Comparison of ENCODE assay signal across 8 cellular contexts in genomic region chr12:104958009-104958945, GRCh38. TPM values are rescaled to one million over a fixed set of nuclear protein-coding genes. Genes with fewer than 3 reads are reported as not detected.
DNase-seq lines count a peak whose midpoint lies in the region; ATAC-seq and TF ChIP-seq lines count a peak whose summit lies in the region.

Gene SLC41A2, minus strand, starts transcription at chr12:104958290. Its CDS starts 29,763 bp downstream, at chr12:104928527.

- intact Hi-C loops in testis (cut with DNase I; ENCODE audit: low total_unique reads): no loop called here

- 1% methylated on average over 33 of the region's 87 CpGs; no CpG with 5 or more reads in 1 of the 2 donors for WGBS in testis, 2 donors

- no peaks in the 10 kb centered on the region for H3K79me2 ChIP-seq in osteoblast (ENCODE audit: insufficient read depth, low read length)

- no peak for TF ChIP-seq CTCF in osteoblast (IDR thresholded peaks at IDR 0.05; ENCODE audit: extremely low read depth, low read depth, low read length)
- peak in 1 of 3 experiments; percentile 31 for TF ChIP-seq CTCF in testis (IDR thresholded peaks at IDR 0.05)

- peak; percentile 59 for DNase-seq in KBM-7
- DNase-seq in SK-N-DZ (ENCODE audit: low spot score): peak; percentile 58
- peak; percentile 80 for DNase-seq in activated naive CD4-positive, alpha-beta T cell treated with anti-CD3 and anti-CD28 coated beads, Interleukin-2, amount 50 U/mL, for 16 hours
- peak; percentile 96 for DNase-seq in glomerular visceral epithelial cell (ENCODE audit: extremely low spot score)
- peak; percentile 98 for DNase-seq in osteoblast (ENCODE audit: insufficient read length, low spot score, missing footprints)
- peak; percentile 86 for DNase-seq in testis

- H3K4me2 ChIP-seq in osteoblast (ENCODE audit: insufficient read depth, low read length): peak within 1 kb of the TSS; percentile 93

- peak; percentile 73 for ATAC-seq in GM21723 (IDR thresholded peaks at IDR 0.05; ENCODE audit: unreplicated experiment)

- in situ Hi-C loops in KBM-7 (cut with MboI; ENCODE audit: low pct_unique_long_range_greater_than_20kb, low sequenced_read_pairs): no loop called here

- H3K9me3 ChIP-seq in ES-I3 (ENCODE audit: control insufficient read depth, insufficient read depth, low read length) (no peaks in the 10 kb centered on the region), osteoblast (ENCODE audit: low read depth, low read length) (no peaks in the 10 kb centered on the region), testis (no peaks in the 10 kb centered on the region)

- H3K9ac ChIP-seq in ES-I3 (ENCODE audit: low read depth, low read length): peak within 1 kb of the TSS; percentile 81

- H2AFZ ChIP-seq in osteoblast (ENCODE audit: low read length): peak within 1 kb of the TSS; percentile 93

- peaks cover 3% of the 10 kb centered on the region for H3K27me3 ChIP-seq in osteoblast (ENCODE audit: insufficient read depth, low read length)
- no peaks in the 10 kb centered on the region for H3K27me3 ChIP-seq in testis

- H3K36me3 ChIP-seq in ES-I3 (ENCODE audit: insufficient read depth, low read length) (no peaks in the 10 kb centered on the region), osteoblast (ENCODE audit: insufficient read depth, low read length) (no peaks in the 10 kb centered on the region), testis (ENCODE audit: low read depth, missing control alignments) (no peaks in the 10 kb centered on the region)

- peak within 1 kb of the TSS; percentile 89 for H3K4me3 ChIP-seq in osteoblast (ENCODE audit: insufficient read depth, low read length)
- H3K4me3 ChIP-seq in testis: peak within 1 kb of the TSS; percentile 75 to 86

- H3K4me1 ChIP-seq in ES-I3 (ENCODE audit: insufficient read depth, low read length) (peaks cover 13% of the 10 kb centered on the region), osteoblast (ENCODE audit: insufficient read depth, low read length) (peaks cover 28% of the 10 kb centered on the region), testis (peaks cover 15% of the 10 kb centered on the region)

- TF ChIP-seq POLR2A in testis (IDR thresholded peaks at IDR 0.05): no peak

- H3K27ac ChIP-seq in osteoblast (ENCODE audit: low read depth, low read length): peak within 1 kb of the TSS; percentile 62
- peak within 1 kb of the TSS; percentile 76 to 89 for H3K27ac ChIP-seq in testis

- peaks cover 13% of the 10 kb centered on the region for H4K20me1 ChIP-seq in osteoblast (ENCODE audit: insufficient read depth, low read length)

RNA-seq across cellular contexts. Expression of gene SLC41A2, which starts in this region (rescaled TPM):
- 0.92 and 3.2 TPM in 2 replicates for polyA plus RNA-seq in SK-N-DZ (2014; cell fraction: cytosol; rRNA removed)
- polyA plus RNA-seq in SK-N-DZ (2014; cell fraction: nucleus; rRNA removed): 1.2 and 2.0 TPM in 2 replicates
- total RNA-seq in osteoblast (36.5 and 36.6 TPM in 2 replicates), testis (10 to 100 TPM; 31.6 to 49.5 TPM)
- polyA plus RNA-seq in testis (ENCODE audit: insufficient read depth, low read depth, low replicate concordance): 21.9 TPM

Comparison
In these comparisons a context has a peak if more than half of its experiments do, and no peak if none do; other contexts are left out.
1. Peak in every context shown above with its lines: DNase-seq, ATAC-seq, H3K4me3 ChIP-seq and H3K27ac ChIP-seq.